2 cellular contexts compared by ENCODE assay signal in genomic region chr10:133131053-133131452, GRCh38.
TF ChIP-seq lines count a peak whose summit lies in the region.

No MANE protein-coding gene starts in this region.

TF ChIP-seq in HepG2, 621 proteins besides CTCF, POLR2A, EP300 and RAD21:
- TF ChIP-seq IRF2 (CRISPR knock-in tag; IDR thresholded peaks at IDR 0.05) (no peak), PRDM4 (CRISPR knock-in tag; IDR thresholded peaks at IDR 0.05; ENCODE audit: borderline replicate concordance) (no peak)

TF ChIP-seq in H1, 55 proteins besides CTCF, POLR2A, EP300 and RAD21:
- TF ChIP-seq TCF12 (IDR thresholded peaks at IDR 0.05; ENCODE audit: low read depth, low read length), result no peak
- TF ChIP-seq JUND (IDR thresholded peaks at IDR 0.05; ENCODE audit: low read length), result no peak
- TF ChIP-seq CBX5 (IDR thresholded peaks at IDR 0.05; ENCODE audit: low read depth, low read length), result no peak
- TF ChIP-seq RFX5 (IDR thresholded peaks at IDR 0.05; ENCODE audit: borderline replicate concordance, low read depth, low read length), result no peak
- TF ChIP-seq POU5F1 (IDR thresholded peaks at IDR 0.05; ENCODE audit: low read depth, low read length), result no peak
- TF ChIP-seq RXRA (IDR thresholded peaks at IDR 0.05; ENCODE audit: insufficient read depth, low read depth, low read length), result no peak
- TF ChIP-seq CEBPB (IDR thresholded peaks at IDR 0.05; ENCODE audit: low read depth, low read length), result no peak
- no peak for TF ChIP-seq SP1 (IDR thresholded peaks at IDR 0.05; ENCODE audit: low read depth, low read length)
- TF ChIP-seq SRF (IDR thresholded peaks at IDR 0.05; ENCODE audit: low read depth, low read length), result no peak
- TF ChIP-seq KDM4A (IDR thresholded peaks at IDR 0.05; ENCODE audit: low read depth, low read length, severe bottlenecking), result no peak
- TF ChIP-seq CBX8 (IDR thresholded peaks at IDR 0.05; ENCODE audit: borderline replicate concordance, low read depth, low read length), result no peak
